Comparison of ENCODE assay signal across 8 cellular contexts in the genomic region with DNA sequence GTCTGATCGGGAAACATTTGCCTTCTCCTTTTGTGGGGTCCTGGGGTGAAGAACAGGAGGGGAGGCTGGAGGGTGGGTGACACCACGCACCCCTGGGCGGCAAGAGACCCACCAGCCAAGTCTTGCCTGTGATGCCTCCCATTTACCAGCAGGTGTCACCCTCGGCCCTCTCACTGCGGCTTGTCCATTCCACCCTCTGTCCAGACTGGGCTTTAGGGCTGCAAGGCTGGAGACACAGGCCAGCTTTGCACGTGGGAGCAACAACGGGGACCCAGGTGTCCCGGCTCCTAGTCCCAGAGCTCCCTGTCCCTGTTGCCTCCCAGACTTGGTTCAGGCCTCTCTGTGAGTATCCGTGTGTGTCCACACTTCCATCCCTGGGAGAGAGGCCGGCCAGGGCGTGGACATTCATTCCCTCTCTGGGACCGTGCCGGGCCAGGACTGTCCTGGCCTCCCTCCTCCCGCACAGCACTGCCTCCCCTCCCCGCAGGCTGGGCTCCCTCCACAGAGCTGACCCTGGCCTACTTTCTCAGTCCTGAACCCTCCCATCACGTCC. TPM values are rescaled to one million over a fixed set of nuclear protein-coding genes. Genes with fewer than 3 reads are reported as not detected.
A peak's percentile ranks its signal among the peaks of the same experiment; 100 is the strongest.
DNase-seq lines count a peak whose midpoint lies in the region; ATAC-seq and TF ChIP-seq lines count a peak whose summit lies in the region.

No MANE protein-coding gene starts in this region.

- intact Hi-C loops in activated CD4-positive, alpha-beta T cell treated with anti-CD3 and anti-CD28 coated beads, Interleukin-2, amount 10 ng/mL, durations not matched to agents 24 days and 14 days (cut with micrococcal nuclease) = loop anchor here (2.0 to 10.0 kb wide), 2 partner anchors 149 to 447 kb away; no protein-coding TSS in a partner anchor
- intact Hi-C loops in lower lobe of right lung (cut with DNase I) = no loop called here

- no peaks in the 10 kb centered on the region for H3K9me3 ChIP-seq in lower lobe of right lung

- no peaks in the 10 kb centered on the region for H3K9me3 Mint-ChIP-seq in activated CD4-positive, alpha-beta T cell treated with anti-CD3 and anti-CD28 coated beads, Interleukin-2, amount 10 ng/mL, durations not matched to agents 24 days and 14 days

- no peaks in the 10 kb centered on the region for H3K27me3 ChIP-seq in lower lobe of right lung (ENCODE audit: low read depth)

- H3K27ac Mint-ChIP-seq in activated CD4-positive, alpha-beta T cell treated with anti-CD3 and anti-CD28 coated beads, Interleukin-2, amount 10 ng/mL, durations not matched to agents 24 days and 14 days = no peak overlapping the region

- DNase-seq in SIG-M5 treated with dmso at 0.1 percent for 504 hours (lab: John Stamatoyannopoulos, UW; ENCODE audit: unreplicated experiment) = peak; percentile 49
- DNase-seq in SIG-M5 (lab: John Stamatoyannopoulos, UW) = no peak
- DNase-seq in NCI-H2227 (lab: John Stamatoyannopoulos, UW; ENCODE audit: unreplicated experiment) = peak; percentile 83
- DNase-seq in activated CD4-positive, alpha-beta T cell treated with anti-CD3 and anti-CD28 coated beads, Interleukin-2, amount 10 ng/mL, durations not matched to agents 24 days and 14 days = peak; percentile 87
- DNase-seq in dermis blood vessel endothelial cell = peak; percentile 80
- peak; percentile 73 for DNase-seq in lower lobe of right lung
- DNase-seq in stimulated activated CD4-positive, alpha-beta T cell treated with anti-CD3 and anti-CD28 coated beads, TNF-alpha, amount 100 ng/mL, for 24 hours (ENCODE audit: low read depth in 3 of 3) = peak; percentile 17 to 48 (median 20)
- DNase-seq in NCI-H1694 (lab: John Stamatoyannopoulos, UW) = no peak

- H3K4me3 Mint-ChIP-seq in activated CD4-positive, alpha-beta T cell treated with anti-CD3 and anti-CD28 coated beads, Interleukin-2, amount 10 ng/mL, durations not matched to agents 24 days and 14 days = no peak overlapping the region

- H3K27me3 Mint-ChIP-seq in activated CD4-positive, alpha-beta T cell treated with anti-CD3 and anti-CD28 coated beads, Interleukin-2, amount 10 ng/mL, durations not matched to agents 24 days and 14 days = no peaks in the 10 kb centered on the region

- ATAC-seq in lower lobe of right lung = peak; percentile 93 to 95

- no peaks in the 10 kb centered on the region for H3K36me3 ChIP-seq in lower lobe of right lung

- H3K4me1 Mint-ChIP-seq in activated CD4-positive, alpha-beta T cell treated with anti-CD3 and anti-CD28 coated beads, Interleukin-2, amount 10 ng/mL, durations not matched to agents 24 days and 14 days = no peaks in the 10 kb centered on the region

- peak; percentile 96 for TF ChIP-seq CTCF in lower lobe of right lung (IDR thresholded peaks at IDR 0.05)

- no peak overlapping the region for H3K27ac ChIP-seq in lower lobe of right lung

- no peak overlapping the region for H3K4me3 ChIP-seq in lower lobe of right lung

- no peaks in the 10 kb centered on the region for H3K36me3 Mint-ChIP-seq in activated CD4-positive, alpha-beta T cell treated with anti-CD3 and anti-CD28 coated beads, Interleukin-2, amount 10 ng/mL, durations not matched to agents 24 days and 14 days (ENCODE audit: low read depth)

- no peaks in the 10 kb centered on the region for H3K4me1 ChIP-seq in lower lobe of right lung

RNA-seq across cellular contexts. Expression of a gene that starts 36.2 kb away (rescaled TPM):
- 1.4 and 2.7 TPM in 2 replicates for total RNA-seq in activated CD4-positive, alpha-beta T cell treated with anti-CD3 and anti-CD28 coated beads, Interleukin-2, amount 10 ng/mL, durations not matched to agents 24 days and 14 days
- total RNA-seq in dermis blood vessel endothelial cell (6.1 and 7.4 TPM in 2 replicates), lower lobe of right lung (16.3 TPM)

Comparison
In these comparisons a context has a peak if more than half of its experiments do, and no peak if none do; other contexts are left out.
1. DNase-seq: peak in SIG-M5 treated with dmso at 0.1 percent for 504 hours (single experiment), NCI-H2227 (single experiment), activated CD4-positive, alpha-beta T cell treated with anti-CD3 and anti-CD28 coated beads, Interleukin-2, amount 10 ng/mL, durations not matched to agents 24 days and 14 days (single experiment), dermis blood vessel endothelial cell (single experiment), lower lobe of right lung (single experiment) and stimulated activated CD4-positive, alpha-beta T cell treated with anti-CD3 and anti-CD28 coated beads, TNF-alpha, amount 100 ng/mL, for 24 hours (3 of 3); none in SIG-M5 (single experiment) and NCI-H1694 (single experiment).